In the genomic region with DNA sequence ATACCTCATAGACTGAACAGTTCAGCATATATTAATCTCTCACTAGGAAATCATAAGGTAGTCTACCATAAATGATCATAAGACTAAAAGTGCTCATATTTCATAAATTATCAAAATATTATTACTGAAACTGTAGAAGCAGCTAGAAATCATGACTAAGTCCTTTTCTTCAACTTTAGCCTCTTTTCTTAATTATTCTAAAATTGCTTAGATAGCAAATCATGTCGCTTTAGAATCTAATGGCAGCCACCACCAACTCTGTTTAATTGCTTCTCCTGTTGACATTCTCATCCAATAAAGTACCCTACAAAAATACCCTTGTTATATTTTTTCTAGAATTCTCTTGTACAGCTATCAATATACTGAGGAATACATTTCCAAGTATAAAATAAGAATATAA, we compare ENCODE assay signal across 33 cellular contexts.
"Had no signal": no experiment of that assay in that cellular context is flagged by ENCODE, and none has a peak within 500 bp of the region (broad histone marks: within the 10 kb centered on the region; RNA-seq: fewer than 3 reads in every experiment).

No MANE protein-coding gene starts in this region.

- H3K36me3 ChIP-seq: adrenal gland, brain microvascular endothelial cell, breast epithelium had no signal

- H3K4me3 ChIP-seq: adrenal gland, body of pancreas, breast epithelium had no signal

- H3K27ac ChIP-seq: adrenal gland, body of pancreas, brain microvascular endothelial cell, breast epithelium, VCaP had no signal

- H3K27me3 ChIP-seq: adrenal gland, body of pancreas, brain microvascular endothelial cell, breast epithelium had no signal

- FAIRE-seq: astrocyte had no signal

- H3K4me1 ChIP-seq: breast epithelium had no signal

- ATAC-seq: activated CD8-positive, alpha-beta T cell treated with anti-CD3 and anti-CD28 coated beads for 36 hours; activated naive CD4-positive, alpha-beta T cell treated with anti-CD3 and anti-CD28 coated beads, Interleukin-2, amount 50 U/mL, for 72 hours; activated T-cell treated with anti-CD3 and anti-CD28 coated beads, Interleukin-2, amount 50 U/mL, for 4 hours; activated T-cell treated with anti-CD3 and anti-CD28 coated beads, Interleukin-2, amount 50 U/mL, for 72 hours; activated T-helper 17 cell treated with anti-CD3 and anti-CD28 coated beads, Interleukin-2, amount 50 U/mL, for 72 hours; body of pancreas had no signal

- H3K9me3 ChIP-seq: adrenal gland, body of pancreas, breast epithelium had no signal

- DNase-seq: activated B cell treated with CpG ODN at 0.5 μM for 24 hours; activated CD4-positive, alpha-beta memory T cell treated with anti-CD3 and anti-CD28 coated beads for 36 hours; activated CD4-positive, alpha-beta T cell treated with anti-CD3 and anti-CD28 coated beads for 4 hours; activated CD4-positive, alpha-beta T cell treated with anti-CD3 and anti-CD28 coated beads, Interleukin-2, amount 10 ng/mL, durations not matched to agents 24 days and 14 days; activated CD4-positive, alpha-beta T cell treated with anti-CD3 and anti-CD28 coated beads, Interleukin-2, amount 50 U/mL, for 1 hour; activated CD4-positive, alpha-beta T cell treated with anti-CD3 and anti-CD28 coated beads, Interleukin-2, amount 50 U/mL, for 4 hours; activated CD4-positive, CD25-positive, alpha-beta regulatory T cell treated with anti-CD3 and anti-CD28 coated beads, Interleukin-2, amount 50 U/mL, for 72 hours; activated CD8-positive, alpha-beta memory T cell treated with anti-CD3 and anti-CD28 coated beads, Interleukin-2, amount 50 U/mL, for 4 hours; activated CD8-positive, alpha-beta T cell treated with anti-CD3 and anti-CD28 coated beads for 36 hours; activated effector memory CD4-positive, alpha-beta T cell treated with anti-CD3 and anti-CD28 coated beads, Interleukin-2, amount 50 U/mL, for 16 hours; activated gamma-delta T cell treated with Interleukin-2 at 50 U/mL for 16 hours; activated naive CD4-positive, alpha-beta T cell; activated naive CD4-positive, alpha-beta T cell treated with anti-CD3 and anti-CD28 coated beads for 36 hours; activated naive CD4-positive, alpha-beta T cell treated with anti-CD3 and anti-CD28 coated beads, Interleukin-2, amount 50 U/mL, for 16 hours; activated naive CD8-positive, alpha-beta T cell treated with anti-CD3 and anti-CD28 coated beads for 36 hours; activated T-cell treated with anti-CD3 and anti-CD28 coated beads for 4 hours; activated T-cell treated with anti-CD3 and anti-CD28 coated beads, Interleukin-2, amount 50 U/mL, for 1 hour; activated T-cell treated with anti-CD3 and anti-CD28 coated beads, Interleukin-2, amount 50 U/mL, for 4 hours; activated T-cell treated with anti-CD3 and anti-CD28 coated beads, Interleukin-2, amount 50 U/mL, for 72 hours; adrenal gland; amniotic stem cell; aorta; body of pancreas; brain microvascular endothelial cell; central memory CD4-positive, alpha-beta T cell; T-helper 1 cell; T-helper 2 cell; T-helper 9 cell had no signal
